Comparison of ENCODE assay signal across 9 cellular contexts in genomic region chr6:81465859-81466258, GRCh38.
DNase-seq lines count a peak whose midpoint lies in the region; TF ChIP-seq lines count a peak whose summit lies in the region.
"Had no signal": no experiment of that assay in that cellular context is flagged by ENCODE, and none has a peak within 500 bp of the region (broad histone marks: within the 10 kb centered on the region; RNA-seq: fewer than 3 reads in every experiment).

No MANE protein-coding gene starts in this region.

- peaks cover 19% of the 10 kb centered on the region for H3K9me3 Mint-ChIP-seq in MCF 10A (ENCODE audit: unreplicated experiment)

- no peaks in the 10 kb centered on the region for H3K27me3 Mint-ChIP-seq in MCF 10A (ENCODE audit: insufficient read depth, unreplicated experiment)
- H3K27me3 Mint-ChIP-seq: stimulated activated naive B cell treated with anti-CD40 and anti-IgM and Interleukin-4, amounts not matched to agents 10 μg/mL and 1 μg/mL and 100 μg/mL, for 72 hours had no signal

- intact Hi-C loops in MCF 10A (cut with micrococcal nuclease) (loop anchor here (1.0 to 10.0 kb wide), 6 partner anchors 225 to 1252 kb away; partner anchors contain the start of gene TENT5A), breast epithelium (cut with DNase I; ENCODE audit: low total_unique reads) (no loop called here)

- H3K4me1 ChIP-seq in breast epithelium (no peaks in the 10 kb centered on the region), tibial nerve (no peaks in the 10 kb centered on the region)

- no peaks in the 10 kb centered on the region for H3K4me1 Mint-ChIP-seq in MCF 10A (ENCODE audit: insufficient read depth, unreplicated experiment)
- H3K4me1 Mint-ChIP-seq: stimulated activated naive B cell treated with anti-CD40 and anti-IgM and Interleukin-4, amounts not matched to agents 10 μg/mL and 1 μg/mL and 100 μg/mL, for 72 hours had no signal

- no peak overlapping the region for H3K4me3 Mint-ChIP-seq in MCF 10A (ENCODE audit: unreplicated experiment)
- H3K4me3 Mint-ChIP-seq: stimulated activated naive B cell treated with anti-CD40 and anti-IgM and Interleukin-4, amounts not matched to agents 10 μg/mL and 1 μg/mL and 100 μg/mL, for 72 hours had no signal

- H3K9me3 ChIP-seq in breast epithelium (no peaks in the 10 kb centered on the region), tibial nerve (peaks cover 0 to 8% (median 2%) of the 10 kb centered on the region in 4 donors)

- no peaks in the 10 kb centered on the region for H3K27me3 ChIP-seq in breast epithelium
- no peaks in the 10 kb centered on the region for H3K27me3 ChIP-seq in tibial nerve

- POLR2A ChIA-PET in MCF 10A (lab: Yijun Ruan, JAX) (interaction anchor here (0.6 to 0.7 kb wide), 2 partner anchors 1003 to 1120 kb away, joined by 3 read pairs; no protein-coding TSS in a partner anchor), HEK293T (lab: Yijun Ruan, JAX) (no interaction called here)

- TF ChIP-seq CTCF in MCF 10A (IDR thresholded peaks at IDR 0.05; ENCODE audit: unreplicated experiment) (peak; percentile 48), breast epithelium (IDR thresholded peaks at IDR 0.05) (peak in 1 of 3 donors; percentile 21), tibial nerve (IDR thresholded peaks at IDR 0.05) (peak in 4 of 5 experiments; percentile 16 to 51 (median 24))

- TF ChIP-seq POLR2A in breast epithelium (IDR thresholded peaks at IDR 0.05) (no peak), tibial nerve (IDR thresholded peaks at IDR 0.05) (no peak)

- H3K36me3 ChIP-seq in breast epithelium (no peaks in the 10 kb centered on the region), tibial nerve (no peaks in the 10 kb centered on the region)

- DNase-seq in MCF 10A (ENCODE audit: unreplicated experiment) (peak; percentile 49), breast epithelium (ENCODE audit: low spot score in 2 of 2) (no peak), OCI-M1 (lab: John Stamatoyannopoulos, UW) (peak; percentile 73), fibroblast of gingiva (ENCODE audit: low read depth) (peak; percentile 21), tibial nerve (ENCODE audit: low spot score in 2 of 2) (no peak), HPDE6-E6E7 (ENCODE audit: extremely low spot score) (no peak), NCI-H2107 (lab: John Stamatoyannopoulos, UW) (no peak), HEK293T (ENCODE audit: extremely low spot score) (no peak)
- DNase-seq: stimulated activated naive B cell treated with anti-CD40 and anti-IgM and Interleukin-4, amounts not matched to agents 10 μg/mL and 1 μg/mL and 100 μg/mL, for 72 hours had no signal

- no peak for TF ChIP-seq EP300 in tibial nerve (IDR thresholded peaks at IDR 0.05)

- H3K27ac ChIP-seq in breast epithelium (no peak overlapping the region), tibial nerve (no peak overlapping the region)

- H3K27ac Mint-ChIP-seq in MCF 10A (ENCODE audit: low read depth, unreplicated experiment) = no peak overlapping the region
- H3K27ac Mint-ChIP-seq: stimulated activated naive B cell treated with anti-CD40 and anti-IgM and Interleukin-4, amounts not matched to agents 10 μg/mL and 1 μg/mL and 100 μg/mL, for 72 hours had no signal

- H3K36me3 Mint-ChIP-seq in MCF 10A (ENCODE audit: insufficient read depth, unreplicated experiment) = no peaks in the 10 kb centered on the region
- H3K36me3 Mint-ChIP-seq: stimulated activated naive B cell treated with anti-CD40 and anti-IgM and Interleukin-4, amounts not matched to agents 10 μg/mL and 1 μg/mL and 100 μg/mL, for 72 hours had no signal

- no TSS peak for BruUV-seq in MCF 10A (replicated peaks; lab: Mats Ljungman, UMichigan)

- H3K4me3 ChIP-seq in breast epithelium (no peak overlapping the region), tibial nerve (no peak overlapping the region)

- CTCF ChIA-PET in MCF 10A (lab: Yijun Ruan, JAX) = interaction anchor here (0.5 kb wide), 1 partner anchor 1308 kb away, joined by 3 read pairs; no protein-coding TSS in a partner anchor
- CTCF ChIA-PET in HEK293T (lab: Yijun Ruan, JAX) = no interaction called here

TF ChIP-seq in HEK293T, 16 proteins besides CTCF, POLR2A, EP300 and RAD21:
- TF ChIP-seq FOXA1 (IDR thresholded peaks at IDR 0.05) (no peak), NFRKB (IDR thresholded peaks at IDR 0.05) (no peak), LEF1 (IDR thresholded peaks at IDR 0.05; ENCODE audit: borderline replicate concordance) (no peak), PKNOX1 (IDR thresholded peaks at IDR 0.05) (no peak), SUZ12 (IDR thresholded peaks at IDR 0.05) (no peak), ZNF384 (IDR thresholded peaks at IDR 0.05) (no peak), FOXM1 (IDR thresholded peaks at IDR 0.05; ENCODE audit: borderline replicate concordance) (no peak)

Comparison
In these comparisons a context has a peak if more than half of its experiments do, and no peak if none do; other contexts are left out.
1. DNase-seq: peak in MCF 10A (single experiment), OCI-M1 (single experiment) and fibroblast of gingiva (single experiment); none in breast epithelium (0 of 2), tibial nerve (0 of 2), HPDE6-E6E7 (single experiment), NCI-H2107 (single experiment) and HEK293T (single experiment).